ENCODE assay signal across 1 cellular context in genomic region chr12:19908825-19909224, GRCh38.
TF ChIP-seq lines count a peak whose summit lies in the region.

No MANE protein-coding gene starts in this region.

TF ChIP-seq in GM23338, 12 proteins besides CTCF, POLR2A, EP300 and RAD21:
- TF ChIP-seq, protein P1, sequence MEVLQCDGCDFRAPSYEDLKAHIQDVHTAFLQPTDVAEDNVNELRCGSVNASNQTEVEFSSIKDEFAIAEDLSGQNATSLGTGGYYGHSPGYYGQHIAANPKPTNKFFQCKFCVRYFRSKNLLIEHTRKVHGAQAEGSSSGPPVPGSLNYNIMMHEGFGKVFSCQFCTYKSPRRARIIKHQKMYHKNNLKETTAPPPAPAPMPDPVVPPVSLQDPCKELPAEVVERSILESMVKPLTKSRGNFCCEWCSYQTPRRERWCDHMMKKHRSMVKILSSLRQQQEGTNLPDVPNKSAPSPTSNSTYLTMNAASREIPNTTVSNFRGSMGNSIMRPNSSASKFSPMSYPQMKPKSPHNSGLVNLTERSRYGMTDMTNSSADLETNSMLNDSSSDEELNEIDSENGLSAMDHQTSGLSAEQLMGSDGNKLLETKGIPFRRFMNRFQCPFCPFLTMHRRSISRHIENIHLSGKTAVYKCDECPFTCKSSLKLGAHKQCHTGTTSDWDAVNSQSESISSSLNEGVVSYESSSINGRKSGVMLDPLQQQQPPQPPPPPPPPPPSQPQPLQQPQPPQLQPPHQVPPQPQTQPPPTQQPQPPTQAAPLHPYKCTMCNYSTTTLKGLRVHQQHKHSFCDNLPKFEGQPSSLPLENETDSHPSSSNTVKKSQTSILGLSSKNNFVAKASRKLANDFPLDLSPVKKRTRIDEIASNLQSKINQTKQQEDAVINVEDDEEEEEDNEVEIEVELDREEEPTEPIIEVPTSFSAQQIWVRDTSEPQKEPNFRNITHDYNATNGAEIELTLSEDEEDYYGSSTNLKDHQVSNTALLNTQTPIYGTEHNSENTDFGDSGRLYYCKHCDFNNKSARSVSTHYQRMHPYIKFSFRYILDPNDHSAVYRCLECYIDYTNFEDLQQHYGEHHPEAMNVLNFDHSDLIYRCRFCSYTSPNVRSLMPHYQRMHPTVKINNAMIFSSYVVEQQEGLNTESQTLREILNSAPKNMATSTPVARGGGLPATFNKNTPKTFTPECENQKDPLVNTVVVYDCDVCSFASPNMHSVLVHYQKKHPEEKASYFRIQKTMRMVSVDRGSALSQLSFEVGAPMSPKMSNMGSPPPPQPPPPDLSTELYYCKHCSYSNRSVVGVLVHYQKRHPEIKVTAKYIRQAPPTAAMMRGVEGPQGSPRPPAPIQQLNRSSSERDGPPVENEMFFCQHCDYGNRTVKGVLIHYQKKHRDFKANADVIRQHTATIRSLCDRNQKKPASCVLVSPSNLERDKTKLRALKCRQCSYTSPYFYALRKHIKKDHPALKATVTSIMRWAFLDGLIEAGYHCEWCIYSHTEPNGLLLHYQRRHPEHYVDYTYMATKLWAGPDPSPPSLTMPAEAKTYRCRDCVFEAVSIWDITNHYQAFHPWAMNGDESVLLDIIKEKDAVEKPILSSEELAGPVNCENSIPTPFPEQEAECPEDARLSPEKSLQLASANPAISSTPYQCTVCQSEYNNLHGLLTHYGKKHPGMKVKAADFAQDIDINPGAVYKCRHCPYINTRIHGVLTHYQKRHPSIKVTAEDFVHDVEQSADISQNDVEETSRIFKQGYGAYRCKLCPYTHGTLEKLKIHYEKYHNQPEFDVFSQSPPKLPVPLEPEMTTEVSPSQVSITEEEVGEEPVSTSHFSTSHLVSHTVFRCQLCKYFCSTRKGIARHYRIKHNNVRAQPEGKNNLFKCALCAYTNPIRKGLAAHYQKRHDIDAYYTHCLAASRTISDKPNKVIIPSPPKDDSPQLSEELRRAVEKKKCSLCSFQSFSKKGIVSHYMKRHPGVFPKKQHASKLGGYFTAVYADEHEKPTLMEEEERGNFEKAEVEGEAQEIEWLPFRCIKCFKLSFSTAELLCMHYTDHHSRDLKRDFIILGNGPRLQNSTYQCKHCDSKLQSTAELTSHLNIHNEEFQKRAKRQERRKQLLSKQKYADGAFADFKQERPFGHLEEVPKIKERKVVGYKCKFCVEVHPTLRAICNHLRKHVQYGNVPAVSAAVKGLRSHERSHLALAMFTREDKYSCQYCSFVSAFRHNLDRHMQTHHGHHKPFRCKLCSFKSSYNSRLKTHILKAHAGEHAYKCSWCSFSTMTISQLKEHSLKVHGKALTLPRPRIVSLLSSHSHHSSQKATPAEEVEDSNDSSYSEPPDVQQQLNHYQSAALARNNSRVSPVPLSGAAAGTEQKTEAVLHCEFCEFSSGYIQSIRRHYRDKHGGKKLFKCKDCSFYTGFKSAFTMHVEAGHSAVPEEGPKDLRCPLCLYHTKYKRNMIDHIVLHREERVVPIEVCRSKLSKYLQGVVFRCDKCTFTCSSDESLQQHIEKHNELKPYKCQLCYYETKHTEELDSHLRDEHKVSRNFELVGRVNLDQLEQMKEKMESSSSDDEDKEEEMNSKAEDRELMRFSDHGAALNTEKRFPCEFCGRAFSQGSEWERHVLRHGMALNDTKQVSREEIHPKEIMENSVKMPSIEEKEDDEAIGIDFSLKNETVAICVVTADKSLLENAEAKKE (CRISPR knock-in tag; IDR thresholded peaks at IDR 0.05) = no peak
- TF ChIP-seq NANOG (IDR thresholded peaks at IDR 0.05; ENCODE audit: borderline replicate concordance) = no peak
- TF ChIP-seq EZH2 (IDR thresholded peaks at IDR 0.05; ENCODE audit: low read depth, unreplicated experiment) = no peak
- TF ChIP-seq ZNF331 (CRISPR knock-in tag; IDR thresholded peaks at IDR 0.05; ENCODE audit: low read depth) = no peak
- no peak for TF ChIP-seq CREB1 (CRISPR knock-in tag; IDR thresholded peaks at IDR 0.05; ENCODE audit: low read depth)
- no peak for TF ChIP-seq ETS1 (IDR thresholded peaks at IDR 0.05)
- no peak for TF ChIP-seq POLR2AphosphoS5 (IDR thresholded peaks at IDR 0.05; ENCODE audit: low read depth)
- no peak for TF ChIP-seq JUNB (IDR thresholded peaks at IDR 0.05; ENCODE audit: unreplicated experiment)
- no peak for TF ChIP-seq ZNF114 (CRISPR knock-in tag; IDR thresholded peaks at IDR 0.05)
- TF ChIP-seq STAT1 (IDR thresholded peaks at IDR 0.05; ENCODE audit: unreplicated experiment) = no peak
- TF ChIP-seq EZH2phosphoT487 (IDR thresholded peaks at IDR 0.05; ENCODE audit: unreplicated experiment) = no peak
- TF ChIP-seq, protein P2, sequence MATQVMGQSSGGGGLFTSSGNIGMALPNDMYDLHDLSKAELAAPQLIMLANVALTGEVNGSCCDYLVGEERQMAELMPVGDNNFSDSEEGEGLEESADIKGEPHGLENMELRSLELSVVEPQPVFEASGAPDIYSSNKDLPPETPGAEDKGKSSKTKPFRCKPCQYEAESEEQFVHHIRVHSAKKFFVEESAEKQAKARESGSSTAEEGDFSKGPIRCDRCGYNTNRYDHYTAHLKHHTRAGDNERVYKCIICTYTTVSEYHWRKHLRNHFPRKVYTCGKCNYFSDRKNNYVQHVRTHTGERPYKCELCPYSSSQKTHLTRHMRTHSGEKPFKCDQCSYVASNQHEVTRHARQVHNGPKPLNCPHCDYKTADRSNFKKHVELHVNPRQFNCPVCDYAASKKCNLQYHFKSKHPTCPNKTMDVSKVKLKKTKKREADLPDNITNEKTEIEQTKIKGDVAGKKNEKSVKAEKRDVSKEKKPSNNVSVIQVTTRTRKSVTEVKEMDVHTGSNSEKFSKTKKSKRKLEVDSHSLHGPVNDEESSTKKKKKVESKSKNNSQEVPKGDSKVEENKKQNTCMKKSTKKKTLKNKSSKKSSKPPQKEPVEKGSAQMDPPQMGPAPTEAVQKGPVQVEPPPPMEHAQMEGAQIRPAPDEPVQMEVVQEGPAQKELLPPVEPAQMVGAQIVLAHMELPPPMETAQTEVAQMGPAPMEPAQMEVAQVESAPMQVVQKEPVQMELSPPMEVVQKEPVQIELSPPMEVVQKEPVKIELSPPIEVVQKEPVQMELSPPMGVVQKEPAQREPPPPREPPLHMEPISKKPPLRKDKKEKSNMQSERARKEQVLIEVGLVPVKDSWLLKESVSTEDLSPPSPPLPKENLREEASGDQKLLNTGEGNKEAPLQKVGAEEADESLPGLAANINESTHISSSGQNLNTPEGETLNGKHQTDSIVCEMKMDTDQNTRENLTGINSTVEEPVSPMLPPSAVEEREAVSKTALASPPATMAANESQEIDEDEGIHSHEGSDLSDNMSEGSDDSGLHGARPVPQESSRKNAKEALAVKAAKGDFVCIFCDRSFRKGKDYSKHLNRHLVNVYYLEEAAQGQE (IDR thresholded peaks at IDR 0.05; ENCODE audit: unreplicated experiment) = no peak
